In the genomic region with DNA sequence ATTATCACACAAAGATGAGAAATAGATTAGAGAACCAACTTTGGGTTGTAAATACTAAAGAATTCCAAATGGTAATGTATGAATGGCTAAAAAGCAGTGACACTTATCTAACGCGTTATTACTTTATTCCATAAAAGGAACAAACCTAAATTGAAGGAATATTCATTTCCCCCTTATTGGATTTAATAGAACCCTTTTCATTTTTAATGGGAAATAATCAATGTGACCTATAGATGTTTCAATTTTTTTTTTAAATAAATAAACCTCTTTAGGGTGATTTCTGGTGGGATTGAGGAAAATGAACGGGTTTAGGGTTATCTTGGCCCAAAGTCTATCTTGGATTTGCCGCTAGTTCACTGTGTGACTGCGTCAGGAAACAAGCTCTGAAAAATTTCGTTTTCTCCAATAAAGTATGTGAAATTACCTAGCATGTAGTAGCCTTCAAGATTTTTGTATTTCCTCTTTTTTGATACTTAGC, we compare ENCODE assay signal across 1 cellular context.
TF ChIP-seq lines count a peak whose summit lies in the region.

No MANE protein-coding gene starts in this region.

TF ChIP-seq in endothelial cell of umbilical vein, 7 proteins besides CTCF, POLR2A, EP300 and RAD21 (continued from another document):
- no peak for TF ChIP-seq EZH2 (IDR thresholded peaks at IDR 0.05; ENCODE audit: borderline replicate concordance, low read depth, low read length, severe bottlenecking)
